9 cellular contexts compared by ENCODE assay signal in genomic region chr6:52491203-52492069, GRCh38.
DNase-seq lines count a peak whose midpoint lies in the region; ATAC-seq lines count a peak whose summit lies in the region.
"Had no signal": no experiment of that assay in that cellular context is flagged by ENCODE, and none has a peak within 500 bp of the region (broad histone marks: within the 10 kb centered on the region; RNA-seq: fewer than 3 reads in every experiment).

No MANE protein-coding gene starts in this region.

- no peak overlapping the region for H3K18ac ChIP-seq in trophoblast cell (ENCODE audit: low read length)

- H2AK5ac ChIP-seq in trophoblast cell (ENCODE audit: low read length): no peak overlapping the region

- H2AFZ ChIP-seq in trophoblast cell (ENCODE audit: insufficient read depth, low read length, poor library complexity): no peak overlapping the region

- H3K4me3 ChIP-seq in trophoblast cell (ENCODE audit: low read depth, low read length): no peak overlapping the region

- no peak overlapping the region for H2BK120ac ChIP-seq in trophoblast cell (ENCODE audit: insufficient read depth, low read length, poor library complexity)

- H3K9me3 ChIP-seq in trophoblast cell (ENCODE audit: insufficient read depth, low read depth, low read length): peaks cover 2% of the 10 kb centered on the region

- H3K4me1 ChIP-seq in trophoblast cell (ENCODE audit: control insufficient read depth in 1 of 2, insufficient read depth in 2 of 2, low read length in 2 of 2): no peaks in the 10 kb centered on the region

- ATAC-seq in GM18867 (IDR thresholded peaks at IDR 0.05; ENCODE audit: unreplicated experiment): peak; percentile 80
- ATAC-seq in HG02588 (IDR thresholded peaks at IDR 0.05; ENCODE audit: unreplicated experiment): peak; percentile 65

- H3K79me2 ChIP-seq in trophoblast cell (ENCODE audit: control insufficient read depth, insufficient read depth, low read length, poor library complexity): no peaks in the 10 kb centered on the region

- no peak overlapping the region for H2BK12ac ChIP-seq in trophoblast cell (ENCODE audit: low read length)

- H3K9ac ChIP-seq in trophoblast cell (ENCODE audit: low read length): peak overlapping the region; percentile 58

- peaks cover 0 to 2% of the 10 kb centered on the region in 2 experiments for H3K36me3 ChIP-seq in trophoblast cell (ENCODE audit: control insufficient read depth in 1 of 2, insufficient read depth in 2 of 2, low read length in 2 of 2)

- H3K23ac ChIP-seq in trophoblast cell (ENCODE audit: low read length): no peak overlapping the region

- WGBS in trophoblast cell (ENCODE audit: extremely low coverage, insufficient coverage, insufficient read length): no CpG with 5 or more reads among the region's 14 CpGs

- peak; percentile 62 for DNase-seq in NOMO-1 treated with DMSO at 0.1 percent for 48 hours (lab: John Stamatoyannopoulos, UW; ENCODE audit: unreplicated experiment)
- no peak for DNase-seq in trophoblast cell
- no peak for DNase-seq in retina
- DNase-seq in HCEC 1CT: no peak
- DNase-seq in LoVo (ENCODE audit: low spot score): no peak
- no peak for DNase-seq in ureter (ENCODE audit: low spot score)
- DNase-seq: NCI-H446 treated with DMSO at 0.1 percent for 48 hours had no signal

- H3K27ac ChIP-seq in trophoblast cell (ENCODE audit: low read depth, low read length): no peak overlapping the region

- H3K14ac ChIP-seq in trophoblast cell (ENCODE audit: low read length): no peak overlapping the region

- H3K27me3 ChIP-seq in trophoblast cell (ENCODE audit: insufficient read depth, low read length): no peaks in the 10 kb centered on the region

- no peak overlapping the region for H4K91ac ChIP-seq in trophoblast cell (ENCODE audit: low read depth, low read length)

- H3K4ac ChIP-seq in trophoblast cell (ENCODE audit: low read depth, low read length): no peak overlapping the region

- no peak overlapping the region for H4K12ac ChIP-seq in trophoblast cell (ENCODE audit: low read depth, low read length)

- H3K79me1 ChIP-seq in trophoblast cell (ENCODE audit: low read length): no peaks in the 10 kb centered on the region

- H2BK5ac ChIP-seq in trophoblast cell (ENCODE audit: low read depth, low read length, poor library complexity): no peak overlapping the region

- H4K8ac ChIP-seq in trophoblast cell (ENCODE audit: low read depth, low read length): no peak overlapping the region

- no peak overlapping the region for H3K4me2 ChIP-seq in trophoblast cell (ENCODE audit: low read length)
